1 cellular context compared by ENCODE assay signal in genomic region chr2:160477032-160477431, GRCh38.
TF ChIP-seq lines count a peak whose summit lies in the region.

No MANE protein-coding gene starts in this region.

TF ChIP-seq in IMR-90, 13 proteins besides CTCF, POLR2A, EP300 and RAD21 (continued from another document):
- TF ChIP-seq RFX5 (IDR thresholded peaks at IDR 0.05; ENCODE audit: low read depth, low read length) (no peak), CEBPB (IDR thresholded peaks at IDR 0.05; ENCODE audit: low read depth, low read length) (no peak), NFE2L2 (IDR thresholded peaks at IDR 0.05; ENCODE audit: low read depth, low read length) (no peak), CHD1 (IDR thresholded peaks at IDR 0.05; ENCODE audit: low read depth, low read length) (no peak), BHLHE40 (IDR thresholded peaks at IDR 0.05; ENCODE audit: low read depth, low read length) (no peak), SMC3 (IDR thresholded peaks at IDR 0.05; ENCODE audit: low read depth, low read length) (no peak)
- TF ChIP-seq, protein P1, sequence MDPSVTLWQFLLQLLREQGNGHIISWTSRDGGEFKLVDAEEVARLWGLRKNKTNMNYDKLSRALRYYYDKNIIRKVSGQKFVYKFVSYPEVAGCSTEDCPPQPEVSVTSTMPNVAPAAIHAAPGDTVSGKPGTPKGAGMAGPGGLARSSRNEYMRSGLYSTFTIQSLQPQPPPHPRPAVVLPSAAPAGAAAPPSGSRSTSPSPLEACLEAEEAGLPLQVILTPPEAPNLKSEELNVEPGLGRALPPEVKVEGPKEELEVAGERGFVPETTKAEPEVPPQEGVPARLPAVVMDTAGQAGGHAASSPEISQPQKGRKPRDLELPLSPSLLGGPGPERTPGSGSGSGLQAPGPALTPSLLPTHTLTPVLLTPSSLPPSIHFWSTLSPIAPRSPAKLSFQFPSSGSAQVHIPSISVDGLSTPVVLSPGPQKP (IDR thresholded peaks at IDR 0.05; ENCODE audit: borderline replicate concordance, low read depth, low read length) = no peak
